Comparison of ENCODE assay signal across 1 cellular context in genomic region chr17:19362293-19363113, GRCh38.
TF ChIP-seq lines count a peak whose summit lies in the region.

Gene B9D1 (minus strand): TSS chr17:19362723. CDS start chr17:19362569, 154 bp downstream.

TF ChIP-seq in K562, 482 proteins besides CTCF, POLR2A, EP300 and RAD21 (continued from another document and continues in another):
- TF ChIP-seq, protein P1, sequence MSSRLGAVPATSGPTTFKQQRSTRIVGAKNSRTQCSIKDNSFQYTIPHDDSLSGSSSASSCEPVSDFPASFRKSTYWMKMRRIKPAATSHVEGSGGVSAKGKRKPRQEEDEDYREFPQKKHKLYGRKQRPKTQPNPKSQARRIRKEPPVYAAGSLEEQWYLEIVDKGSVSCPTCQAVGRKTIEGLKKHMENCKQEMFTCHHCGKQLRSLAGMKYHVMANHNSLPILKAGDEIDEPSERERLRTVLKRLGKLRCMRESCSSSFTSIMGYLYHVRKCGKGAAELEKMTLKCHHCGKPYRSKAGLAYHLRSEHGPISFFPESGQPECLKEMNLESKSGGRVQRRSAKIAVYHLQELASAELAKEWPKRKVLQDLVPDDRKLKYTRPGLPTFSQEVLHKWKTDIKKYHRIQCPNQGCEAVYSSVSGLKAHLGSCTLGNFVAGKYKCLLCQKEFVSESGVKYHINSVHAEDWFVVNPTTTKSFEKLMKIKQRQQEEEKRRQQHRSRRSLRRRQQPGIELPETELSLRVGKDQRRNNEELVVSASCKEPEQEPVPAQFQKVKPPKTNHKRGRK (tag; IDR thresholded peaks at IDR 0.05): no peak
- TF ChIP-seq ZNF589 (CRISPR knock-in tag; IDR thresholded peaks at IDR 0.05; ENCODE audit: low read depth): no peak
- TF ChIP-seq SUPT5H (IDR thresholded peaks at IDR 0.05): peak; percentile 63
- TF ChIP-seq, protein P2, sequence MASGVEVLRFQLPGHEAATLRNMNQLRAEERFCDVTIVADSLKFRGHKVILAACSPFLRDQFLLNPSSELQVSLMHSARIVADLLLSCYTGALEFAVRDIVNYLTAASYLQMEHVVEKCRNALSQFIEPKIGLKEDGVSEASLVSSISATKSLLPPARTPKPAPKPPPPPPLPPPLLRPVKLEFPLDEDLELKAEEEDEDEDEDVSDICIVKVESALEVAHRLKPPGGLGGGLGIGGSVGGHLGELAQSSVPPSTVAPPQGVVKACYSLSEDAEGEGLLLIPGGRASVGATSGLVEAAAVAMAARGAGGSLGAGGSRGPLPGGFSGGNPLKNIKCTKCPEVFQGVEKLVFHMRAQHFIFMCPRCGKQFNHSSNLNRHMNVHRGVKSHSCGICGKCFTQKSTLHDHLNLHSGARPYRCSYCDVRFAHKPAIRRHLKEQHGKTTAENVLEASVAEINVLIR (CRISPR knock-in tag; IDR thresholded peaks at IDR 0.05): 0 out of 2 replicates have a peak, but pooled peaks have one; percentile 36
- TF ChIP-seq JUND (IDR thresholded peaks at IDR 0.05; ENCODE audit: borderline replicate concordance, low read depth, low read length): peak; percentile 33; the same call in 1 of the 2 replicates
- TF ChIP-seq JUND (tag; IDR thresholded peaks at IDR 0.05; ENCODE audit: borderline replicate concordance, low read depth, low read length): no peak
- TF ChIP-seq CSDE1 (IDR thresholded peaks at IDR 0.05): peak in 1 of 2 experiments; percentile 91; a peak in 2 of 4 replicates
- peak; percentile 57 for TF ChIP-seq ZFX (CRISPR knock-in tag; IDR thresholded peaks at IDR 0.05)
- TF ChIP-seq XRCC5 (IDR thresholded peaks at IDR 0.05; ENCODE audit: low read depth, low read length): peak; percentile 51; the same call in 1 of the 2 replicates
- no peak for TF ChIP-seq RREB1 (CRISPR knock-in tag; IDR thresholded peaks at IDR 0.05)
- TF ChIP-seq ZFP36 (IDR thresholded peaks at IDR 0.05; ENCODE audit: low read depth, low read length, partially characterized antibody): peak; percentile 23
- TF ChIP-seq ETV5 (CRISPR knock-in tag; IDR thresholded peaks at IDR 0.05; ENCODE audit: low read depth): 0 out of 2 replicates have a peak, but pooled peaks have one; percentile 1
- no peak for TF ChIP-seq ZBTB40 (IDR thresholded peaks at IDR 0.05)
- TF ChIP-seq ZBTB40 (CRISPR knock-in tag; IDR thresholded peaks at IDR 0.05): no peak
- TF ChIP-seq EP400 (IDR thresholded peaks at IDR 0.05): peak; percentile 84
- TF ChIP-seq SP1 (CRISPR knock-in tag; IDR thresholded peaks at IDR 0.05): peak; percentile 89
- peak; percentile 74 for TF ChIP-seq POLR2G (IDR thresholded peaks at IDR 0.05; ENCODE audit: low read depth, low read length)
- 0 out of 6 replicates have a peak, but pooled peaks of 1 of the 3 experiments have one; percentile 18 for TF ChIP-seq ZBTB11 (CRISPR knock-in tag; IDR thresholded peaks at IDR 0.05)
- TF ChIP-seq CCNT2 (IDR thresholded peaks at IDR 0.05; ENCODE audit: borderline replicate concordance, extremely low read depth, insufficient read length, low read depth, low read length): no peak
- TF ChIP-seq MYNN (IDR thresholded peaks at IDR 0.05): peak; percentile 99
- peak; percentile 83; the same call in 1 of the 2 replicates for TF ChIP-seq MYNN (CRISPR knock-in tag; IDR thresholded peaks at IDR 0.05)
- peak; percentile 40; the same call in 1 of the 2 replicates for TF ChIP-seq ZBTB7A (IDR thresholded peaks at IDR 0.05; ENCODE audit: borderline replicate concordance, control insufficient read depth, low read depth, low read length)
- peak; percentile 98 for TF ChIP-seq MXI1 (IDR thresholded peaks at IDR 0.05; ENCODE audit: low read depth, low read length)
- TF ChIP-seq SMARCC2 (IDR thresholded peaks at IDR 0.05; ENCODE audit: low read depth): no peak
- TF ChIP-seq MTA3 (IDR thresholded peaks at IDR 0.05; ENCODE audit: borderline replicate concordance): peak; percentile 93; the same call in 1 of the 2 replicates
- TF ChIP-seq, protein P3, sequence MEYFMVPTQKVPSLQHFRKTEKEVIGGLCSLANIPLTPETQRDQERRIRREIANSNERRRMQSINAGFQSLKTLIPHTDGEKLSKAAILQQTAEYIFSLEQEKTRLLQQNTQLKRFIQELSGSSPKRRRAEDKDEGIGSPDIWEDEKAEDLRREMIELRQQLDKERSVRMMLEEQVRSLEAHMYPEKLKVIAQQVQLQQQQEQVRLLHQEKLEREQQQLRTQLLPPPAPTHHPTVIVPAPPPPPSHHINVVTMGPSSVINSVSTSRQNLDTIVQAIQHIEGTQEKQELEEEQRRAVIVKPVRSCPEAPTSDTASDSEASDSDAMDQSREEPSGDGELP (CRISPR knock-in tag; IDR thresholded peaks at IDR 0.05; ENCODE audit: borderline replicate concordance): peak; percentile 96
- TF ChIP-seq HDAC1 (IDR thresholded peaks at IDR 0.05): peak in 1 of 2 experiments; percentile 67; a peak in 2 of 4 replicates
- TF ChIP-seq ZNF551 (CRISPR knock-in tag; IDR thresholded peaks at IDR 0.05): no peak
- TF ChIP-seq VEZF1 (CRISPR knock-in tag; IDR thresholded peaks at IDR 0.05): peak; percentile 75
- TF ChIP-seq HCFC1 (IDR thresholded peaks at IDR 0.05; ENCODE audit: low read depth, low read length): peak; percentile 40; the same call in 1 of the 2 replicates
- TF ChIP-seq MBD2 (IDR thresholded peaks at IDR 0.05; ENCODE audit: borderline replicate concordance, low read depth): 0 out of 2 replicates have a peak, but pooled peaks have one; percentile 49
- no peak for TF ChIP-seq ZZZ3 (IDR thresholded peaks at IDR 0.05)
- peak; percentile 70; the same call in 1 of the 2 replicates for TF ChIP-seq CC2D1A (IDR thresholded peaks at IDR 0.05)
